8 cellular contexts compared by ENCODE assay signal in genomic region chr12:50111693-50112455, GRCh38. TPM values are rescaled to one million over a fixed set of nuclear protein-coding genes. Genes with fewer than 3 reads are reported as not detected.
DNase-seq lines count a peak whose midpoint lies in the region; ATAC-seq and TF ChIP-seq lines count a peak whose summit lies in the region.

Gene COX14, plus strand, starts transcription at chr12:50112236. Its CDS starts 7,808 bp downstream, at chr12:50120044.

- BruUV-seq in OCI-LY7 (replicated peaks; lab: Mats Ljungman, UMichigan) = no TSS peak

- TF ChIP-seq CTCF in OCI-LY7 (conservative IDR thresholded peaks at IDR 0.05; ENCODE audit: low read length) = peak; percentile 98

- peak within 1 kb of the TSS; percentile 57 for H2AFZ ChIP-seq in OCI-LY7 (ENCODE audit: low read length)

- intact Hi-C loops in OCI-LY7 (cut with micrococcal nuclease; ENCODE audit: unreplicated experiment) = loop anchor here (1.0 to 5.0 kb wide), 4 partner anchors 27 to 110 kb away; partner anchors contain the start of genes CERS5 and SMARCD1

- H3K4me3 ChIP-seq in OCI-LY7 (ENCODE audit: low read depth, low read length, poor library complexity, severe bottlenecking) (peak within 1 kb of the TSS; percentile 80), mononuclear cell (ENCODE audit: low read length) (peak within 1 kb of the TSS; percentile 98)

- peaks cover 33% of the 10 kb centered on the region for H3K79me2 ChIP-seq in OCI-LY7 (ENCODE audit: insufficient read depth, low read depth, low read length)

- peaks cover 33% of the 10 kb centered on the region for H3K4me1 ChIP-seq in OCI-LY7 (ENCODE audit: insufficient read depth, low read length, poor library complexity, severe bottlenecking)
- peaks cover 36% of the 10 kb centered on the region for H3K4me1 ChIP-seq in mononuclear cell (ENCODE audit: insufficient read depth, low read length)

- peak within 1 kb of the TSS; percentile 85 for H3K27ac ChIP-seq in OCI-LY7 (ENCODE audit: low read depth, low read length, poor library complexity, severe bottlenecking)

- H3K27me3 ChIP-seq in mononuclear cell (ENCODE audit: insufficient read depth, low read length) = no peaks in the 10 kb centered on the region

- POLR2A ChIA-PET in OCI-LY7 (lab: Charles Lee) = interaction anchor here (0.5 to 3.7 kb wide), 21 partner anchors 9 to 368 kb away, joined by 3 to 62 read pairs (median 4); partner anchors contain the start of genes CERS5 and SMARCD1

- no peaks in the 10 kb centered on the region for H4K20me1 ChIP-seq in OCI-LY7 (ENCODE audit: insufficient read depth, low read length)

- DNase-seq in DMS 273 (lab: John Stamatoyannopoulos, UW; ENCODE audit: unreplicated experiment) = peak; percentile 99
- DNase-seq in HuH-7.5 (ENCODE audit: low spot score) = peak; percentile 94
- peak; percentile 100 for DNase-seq in OCI-LY7 (ENCODE audit: low spot score)
- peak; percentile 98 for DNase-seq in activated T-cell treated with anti-CD3 and anti-CD28 coated beads for 24 hours (ENCODE audit: low read depth)
- DNase-seq in epidermal melanocyte (ENCODE audit: insufficient read length, low spot score) = peak; percentile 96
- peak; percentile 98 for DNase-seq in stimulated activated CD8-positive, alpha-beta memory T cell treated with anti-CD3 and anti-CD28 coated beads, Interleukin-4, amount 100 ng/mL, for 24 hours (ENCODE audit: low read depth)

- peaks cover 15% of the 10 kb centered on the region for H3K36me3 ChIP-seq in OCI-LY7 (ENCODE audit: insufficient read depth, low read length)

- peak within 1 kb of the TSS; percentile 77 for H3K4me2 ChIP-seq in OCI-LY7 (ENCODE audit: low read length)

- H3K9me3 ChIP-seq in OCI-LY7 (ENCODE audit: low read length) = no peaks in the 10 kb centered on the region
- no peaks in the 10 kb centered on the region for H3K9me3 ChIP-seq in mononuclear cell (ENCODE audit: low read depth, low read length)

- H3K9me2 ChIP-seq in OCI-LY7 (ENCODE audit: insufficient read depth, low read length) = no peaks in the 10 kb centered on the region

- CTCF ChIA-PET in OCI-LY7 (lab: Charles Lee; ENCODE audit: unreplicated experiment) = interaction anchor here (0.6 to 3.9 kb wide), 13 partner anchors 9 to 348 kb away, joined by 3 to 35 read pairs (median 5); partner anchors contain the start of genes CERS5, GPD1 and SMARCD1

- ATAC-seq in GM21515 (IDR thresholded peaks at IDR 0.05; ENCODE audit: unreplicated experiment) = peak; percentile 83

RNA-seq across cellular contexts. Expression of gene COX14, which starts in this region (rescaled TPM):
- 51.4 and 57.4 TPM in 2 replicates for total RNA-seq in OCI-LY7 (2014; rRNA removed; shearing (Covaris generic))
- total RNA-seq in OCI-LY7 (2022) (48.2 and 54.3 TPM in 2 replicates), mononuclear cell (34.3 TPM)

Comparison
In these comparisons a context has a peak if more than half of its experiments do, and no peak if none do; other contexts are left out.
1. Peak in every context shown above with its lines: DNase-seq, ATAC-seq, H3K4me3 ChIP-seq and H3K27ac ChIP-seq.